Comparison of ENCODE assay signal across 9 cellular contexts in the genomic region with DNA sequence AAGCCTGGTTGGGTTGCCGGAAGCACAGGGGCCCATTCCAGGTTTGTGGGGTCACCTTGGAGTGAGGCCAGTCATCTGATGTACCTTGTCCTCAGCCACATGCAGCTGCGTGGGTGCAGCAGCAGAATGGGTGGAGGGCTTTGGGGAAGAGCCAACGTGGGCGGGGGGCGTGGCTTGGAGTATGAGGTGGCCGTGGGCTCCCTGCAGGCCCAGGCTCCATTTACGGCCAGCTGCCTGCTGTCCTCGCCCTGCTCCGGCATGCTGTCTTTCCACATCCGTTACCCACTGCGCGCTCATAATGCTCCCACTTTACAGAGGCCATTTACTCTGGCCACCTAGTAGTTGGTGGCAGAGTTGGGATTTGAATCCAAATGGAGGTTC. TPM values are rescaled to one million over a fixed set of nuclear protein-coding genes. Genes with fewer than 3 reads are reported as not detected.
A peak's percentile ranks its signal among the peaks of the same experiment; 100 is the strongest.
DNase-seq lines count a peak whose midpoint lies in the region; ATAC-seq, FAIRE-seq and TF ChIP-seq lines count a peak whose summit lies in the region.
"Had no signal": no experiment of that assay in that cellular context is flagged by ENCODE, and none has a peak within 500 bp of the region (broad histone marks: within the 10 kb centered on the region; RNA-seq: fewer than 3 reads in every experiment).

No MANE protein-coding gene starts in this region.

- no peaks in the 10 kb centered on the region for H4K20me1 ChIP-seq in GM12878 (ENCODE audit: control insufficient read depth, insufficient read depth)

- POLR2A ChIA-PET in GM12878 (lab: Charles Lee): interaction anchor here (0.7 to 3.4 kb wide), 14 partner anchors 17 to 154 kb away, joined by 3 to 41 read pairs (median 6); no protein-coding TSS in a partner anchor

- H3K27me3 Mint-ChIP-seq in mesothelial cell of epicardium (ENCODE audit: low read depth): no peaks in the 10 kb centered on the region

- TF ChIP-seq CTCF in GM12878 (IDR thresholded peaks at IDR 0.05 in 2 of 3, conservative IDR thresholded peaks at IDR 0.05 in 1 of 3; ENCODE audit: control insufficient read depth in 2 of 3, extremely low read depth in 1 of 3, insufficient read depth in 1 of 3, low read depth in 3 of 3, low read length in 3 of 3) (no peak), mesothelial cell of epicardium (IDR thresholded peaks at IDR 0.05; ENCODE audit: unreplicated experiment) (no peak)

- H3K79me2 ChIP-seq in GM12878 (ENCODE audit: control insufficient read depth, insufficient read depth, low read length): no peaks in the 10 kb centered on the region

- BruUV-seq in GM12878 (replicated peaks; lab: Mats Ljungman, UMichigan): no TSS peak

- TF ChIP-seq POLR2A in GM12878 (IDR thresholded peaks at IDR 0.05; ENCODE audit: low read depth, low read length): no peak

- no peak overlapping the region for H2AFZ ChIP-seq in GM12878 (ENCODE audit: control insufficient read depth, low read depth, low read length)

- 0 out of 2 replicates have a peak overlapping the region, but pooled peaks have one; percentile 9 for H3K4me2 ChIP-seq in GM12878 (ENCODE audit: control insufficient read depth, insufficient read depth)

- no peaks in the 10 kb centered on the region for H3K9me3 ChIP-seq in GM12878 (replicated peaks; ENCODE audit: control insufficient read depth, insufficient read depth, low read length)

- in situ Hi-C loops in GM12878 (cut with MboI): loop anchor here (10.0 kb wide), 1 partner anchor 124 kb away; no protein-coding TSS in a partner anchor
- in situ Hi-C loops in KBM-7 (cut with MboI; ENCODE audit: low pct_unique_long_range_greater_than_20kb, low sequenced_read_pairs): no loop called here

- FAIRE-seq in GM12878 (lab: Jason Lieb, UNC): no peak
- no peak for FAIRE-seq in RCC 7860 (lab: Jason Lieb, UNC)
- FAIRE-seq: bronchial epithelial cell had no signal

- no peak overlapping the region for H3K9ac ChIP-seq in GM12878 (ENCODE audit: control insufficient read depth, insufficient read depth, low read length)

- H3K36me3 ChIP-seq in GM12878 (ENCODE audit: control insufficient read depth in 2 of 2, insufficient read depth in 2 of 2, low read length in 1 of 2): no peaks in the 10 kb centered on the region

- no peaks in the 10 kb centered on the region for H3K36me3 Mint-ChIP-seq in mesothelial cell of epicardium

- H3K27me3 ChIP-seq in GM12878 (replicated peaks in 1 of 2; ENCODE audit: control insufficient read depth in 2 of 2, insufficient read depth in 2 of 2, low read length in 1 of 2): no peaks in the 10 kb centered on the region

- DNase-seq in COLO668 (lab: John Stamatoyannopoulos, UW; ENCODE audit: unreplicated experiment) (peak; percentile 70), GM12878 (ENCODE audit: low read depth, low spot score) (no peak), mesothelial cell of epicardium (ENCODE audit: low spot score in 2 of 2, unreplicated experiment in 2 of 2) (no peak), RCC 7860 (ENCODE audit: low spot score) (no peak), HuH-7 (ENCODE audit: low spot score) (no peak), KBM-7 (no peak), NCI-H526 (lab: John Stamatoyannopoulos, UW) (no peak)

- intact Hi-C loops in GM12878 (cut with micrococcal nuclease; ENCODE audit: unreplicated experiment): loop anchor here (2.0 to 5.0 kb wide), 5 partner anchors 66 to 364 kb away; a partner anchor contains a TSS

- H3K27ac ChIP-seq in GM12878 (ENCODE audit: control insufficient read depth, insufficient read depth): no peak overlapping the region

- H3K4me1 Mint-ChIP-seq in mesothelial cell of epicardium: peaks cover 17% of the 10 kb centered on the region

- peaks cover 14% of the 10 kb centered on the region for H3K4me1 ChIP-seq in GM12878 (ENCODE audit: control insufficient read depth, insufficient read depth, low read length)

- TF ChIP-seq EP300 in GM12878 (IDR thresholded peaks at IDR 0.05; ENCODE audit: borderline replicate concordance in 1 of 2, control insufficient read depth in 1 of 2, low read depth in 2 of 2, low read length in 2 of 2): no peak

- TF ChIP-seq RAD21 in GM12878 (IDR thresholded peaks at IDR 0.05; ENCODE audit: insufficient read depth, low read depth, low read length): no peak

- H3K27ac Mint-ChIP-seq in mesothelial cell of epicardium: no peak overlapping the region

- SMC1A ChIA-PET in GM12878 (lab: Charles Lee; ENCODE audit: uncharacterized antibody, unreplicated experiment): interaction anchor here (0.8 to 5.4 kb wide), 45 partner anchors 10 to 368 kb away, joined by 3 to 135 read pairs (median 5); a partner anchor contains a TSS

- CTCF ChIA-PET in GM12878 (lab: Yijun Ruan, JAX): interaction anchor here (0.6 to 5.6 kb wide), 51 partner anchors 10 to 379 kb away, joined by 3 to 203 read pairs (median 7); a partner anchor contains a TSS

- H3K4me3 ChIP-seq in GM12878: no peak overlapping the region

- ATAC-seq in HG02852 (IDR thresholded peaks at IDR 0.05; ENCODE audit: unreplicated experiment) (peak; percentile 10), GM12878 (no peak)

- RAD21 ChIA-PET in GM12878 (lab: Charles Lee; ENCODE audit: unreplicated experiment): interaction anchor here (0.6 to 4.7 kb wide), 43 partner anchors 10 to 363 kb away, joined by 3 to 116 read pairs (median 6); a partner anchor contains a TSS

- peaks cover 4% of the 10 kb centered on the region for H3K9me3 Mint-ChIP-seq in mesothelial cell of epicardium

- H3K4me3 Mint-ChIP-seq in mesothelial cell of epicardium: peak overlapping the region; percentile 68

- 38% methylated on average over 12 of the region's 12 CpGs for WGBS in GM12878 (ENCODE audit: insufficient coverage, insufficient replicate concordance, low lambda C conversion rate, missing lambda C conversion rate)

TF ChIP-seq in GM12878, 131 proteins besides CTCF, POLR2A, EP300 and RAD21:
- TF ChIP-seq LARP7 (IDR thresholded peaks at IDR 0.05): peak; percentile 52; the same call in 1 of the 2 replicates
- no peak for TF ChIP-seq ASH2L (IDR thresholded peaks at IDR 0.05; ENCODE audit: borderline replicate concordance, low read depth)
- TF ChIP-seq DPF2 (IDR thresholded peaks at IDR 0.05): 0 out of 2 replicates have a peak, but pooled peaks have one; percentile 50
- no peak for TF ChIP-seq BRCA1 (IDR thresholded peaks at IDR 0.05; ENCODE audit: low read depth, low read length)
- 0 out of 2 replicates have a peak, but pooled peaks have one; percentile 21 for TF ChIP-seq GATAD2B (conservative IDR thresholded peaks at IDR 0.05; ENCODE audit: low read depth)

RNA-seq across cellular contexts. Expression of a gene that starts 27.8 kb away (rescaled TPM):
- total RNA-seq in GM12878 (2013; cell fraction: nucleolus; rRNA removed): 0.64 TPM in 1 of 2 replicates, not detected in the other
- total RNA-seq in GM12878 (2014; rRNA removed) (0.27 TPM in 1 of 2 replicates, not detected in the other), GM12878 (2014; rRNA removed; fragmentation: Illumina TruSeq; extraction: Trizol) (not detected in 2 replicates), GM12878 (2021) (0.23 and 0.40 TPM in 2 replicates), mesothelial cell of epicardium (201 to 212 TPM (median 211 TPM) in 3 replicates)
- not detected for polyA plus RNA-seq in GM12878 (2011; ENCODE audit: low read depth)
- polyA plus RNA-seq in GM12878 (2011; rRNA removed) (0.36 and 0.49 TPM in 2 replicates), GM12878 (2014; fragmentation: Illumina TruSeq; extraction: Trizol) (not detected in 2 replicates), GM12878 (2014; fragmentation: Nextera tagmentation; extraction: Ambion mirVana) (not detected), GM12878 (2014; rRNA removed) (0.04 TPM in 1 of 2 replicates, not detected in the other), GM12878 (2016; fragmentation: Nextera tagmentation; extraction: Ambion mirVana) (under 1 TPM in 1 of 2 experiments, not detected in 1; 0.20 TPM)
- polyA plus RNA-seq in GM12878 (2011; cell fraction: cytosol; rRNA removed): 0.46 and 0.67 TPM in 2 replicates
- polyA plus RNA-seq in GM12878 (2011; cell fraction: nucleus; rRNA removed): 3.2 and 4.7 TPM in 2 replicates
- polyA plus RNA-seq in GM12878 (2012): 0.20 and 0.25 TPM in 2 replicates
- polyA minus RNA-seq in GM12878 (2011; rRNA and poly(A)+ RNA removed): 0.51 and 0.98 TPM in 2 replicates
- polyA minus RNA-seq in GM12878 (2011; cell fraction: cytosol; rRNA and poly(A)+ RNA removed): not detected in 2 replicates
- polyA minus RNA-seq in GM12878 (2011; cell fraction: nucleus; rRNA and poly(A)+ RNA removed): 0.73 and 1.8 TPM in 2 replicates

Comparison
In these comparisons a context has a peak if more than half of its experiments do, and no peak if none do; other contexts are left out.
1. RNA of a gene that starts 27.8 kb away (total RNA-seq): 201 to 212 TPM in mesothelial cell of epicardium; 0.23 to 0.64 TPM in GM12878; every median in the first group is over 100 times any median in the second.